Comparison of ENCODE assay signal across 25 cellular contexts in genomic region chr7:33142585-33142984, GRCh38.
"Had no signal": no experiment of that assay in that cellular context is flagged by ENCODE, and none has a peak within 500 bp of the region (broad histone marks: within the 10 kb centered on the region; RNA-seq: fewer than 3 reads in every experiment).

No MANE protein-coding gene starts in this region.

- H3K4me3 Mint-ChIP-seq: dendritic cell treated with granulocyte-macrophage colony-stimulating factor and Interleukin-4, amounts not matched to agents 40 ng/mL and 50 ng/mL, for 4 days; mesothelial cell of epicardium; naive B cell had no signal

- H3K27ac Mint-ChIP-seq: dendritic cell treated with granulocyte-macrophage colony-stimulating factor and Interleukin-4, amounts not matched to agents 40 ng/mL and 50 ng/mL, for 4 days; mesothelial cell of epicardium; naive B cell had no signal

- H3K4me1 ChIP-seq: colonic mucosa, esophagus squamous epithelium, left lung, lower lobe of right lung had no signal

- H3K27ac ChIP-seq: colonic mucosa, epithelial cell of prostate, esophagus squamous epithelium, gastrocnemius medialis, heart right ventricle, left lung, lower lobe of right lung had no signal

- H3K9me3 ChIP-seq: colonic mucosa, gastrocnemius medialis, mucosa of descending colon had no signal

- H3K27me3 Mint-ChIP-seq: dendritic cell treated with granulocyte-macrophage colony-stimulating factor and Interleukin-4, amounts not matched to agents 40 ng/mL and 50 ng/mL, for 4 days; naive B cell had no signal

- H3K36me3 ChIP-seq: colonic mucosa, esophagus squamous epithelium, gastrocnemius medialis, heart right ventricle, left lung, lower lobe of right lung had no signal

- FAIRE-seq: islet of Langerhans, keratinocyte had no signal

- H3K27me3 ChIP-seq: colonic mucosa, esophagus squamous epithelium, gastrocnemius medialis, heart right ventricle, left lung had no signal

- H3K4me3 ChIP-seq: colonic mucosa, esophagus squamous epithelium, gastrocnemius medialis, heart right ventricle, left lung, lower lobe of right lung, mucosa of descending colon had no signal

- H3K4me1 Mint-ChIP-seq: mesothelial cell of epicardium had no signal

- DNase-seq: colonic mucosa; cortex of kidney; effector CD8-positive, alpha-beta T cell; erythroblast; esophagus squamous epithelium; foreskin fibroblast; foreskin melanocyte; gastrocnemius medialis; glutamatergic neuron; head of caudate nucleus; heart right ventricle; hippocampal formation; left cardiac atrium; left lung; left ventricle myocardium superior; lower lobe of right lung; mesenchymal stem cell; mucosa of descending colon; naive B cell had no signal

- ATAC-seq: esophagus mucosa, gastrocnemius medialis, heart right ventricle, left cardiac atrium, left lung, left ventricle myocardium superior, lower lobe of right lung, mucosa of descending colon had no signal
